In the genomic region with DNA sequence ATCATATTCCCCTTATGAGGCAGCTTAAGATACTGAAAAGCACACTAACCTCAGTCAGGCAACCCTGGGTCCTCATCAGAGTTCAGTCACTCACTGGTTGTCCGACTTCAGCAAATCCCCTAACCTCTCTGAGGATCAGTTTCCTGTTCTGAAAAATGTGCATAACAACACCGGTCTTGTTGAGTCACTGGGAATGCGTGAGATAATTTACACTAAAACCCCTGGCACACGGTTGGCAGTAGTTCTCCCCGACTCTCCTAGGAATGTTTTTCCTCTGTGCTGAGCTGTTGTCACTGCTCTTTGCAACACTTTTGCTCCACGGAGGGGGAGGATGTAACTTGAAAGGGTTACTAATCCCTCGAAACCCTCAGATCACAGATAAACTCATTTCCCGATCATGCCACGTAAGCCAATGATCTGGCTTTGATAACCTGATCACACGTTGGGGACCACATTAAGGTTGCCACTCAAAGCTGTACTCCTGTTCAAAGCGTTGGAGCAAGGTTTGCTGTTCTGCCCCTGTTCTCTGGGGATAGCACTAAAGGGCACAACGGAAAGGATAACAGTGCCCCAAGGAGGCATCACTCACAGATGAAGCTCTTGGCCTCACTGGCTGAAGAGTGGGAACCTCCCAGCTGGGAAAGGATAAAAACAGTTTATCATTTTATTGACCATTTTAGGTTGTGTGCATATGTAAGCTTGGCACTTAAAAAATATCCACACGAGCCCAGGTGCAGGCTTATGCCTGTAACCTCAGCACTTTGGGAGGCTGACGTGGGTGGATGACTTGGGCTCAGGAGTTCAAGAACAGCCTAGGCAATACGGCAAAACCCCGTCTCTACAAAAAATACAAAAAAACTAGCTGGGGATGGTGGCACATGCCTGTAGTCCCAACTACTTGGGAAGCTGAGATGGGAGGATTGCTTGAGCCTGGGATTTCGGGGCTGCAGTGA, we compare ENCODE assay signal across 13 cellular contexts. TPM values are rescaled to one million over a fixed set of nuclear protein-coding genes. Genes with fewer than 3 reads are reported as not detected.
A peak's percentile ranks its signal among the peaks of the same experiment; 100 is the strongest.
DNase-seq lines count a peak whose midpoint lies in the region; ATAC-seq and TF ChIP-seq lines count a peak whose summit lies in the region.
"Had no signal": no experiment of that assay in that cellular context is flagged by ENCODE, and none has a peak within 500 bp of the region (broad histone marks: within the 10 kb centered on the region; RNA-seq: fewer than 3 reads in every experiment).

No MANE protein-coding gene starts in this region.

- H3K4me1 ChIP-seq in transverse colon (peaks cover 0 to 15% (median 3%) of the 10 kb centered on the region in 4 donors), SJCRH30 (no peaks in the 10 kb centered on the region)
- H3K4me1 ChIP-seq: breast epithelium had no signal

- H3K9me3 ChIP-seq in transverse colon: no peaks in the 10 kb centered on the region
- H3K9me3 ChIP-seq in SJCRH30 (replicated peaks): no peaks in the 10 kb centered on the region
- H3K9me3 ChIP-seq: breast epithelium, ovary had no signal

- peak; percentile 21 for DNase-seq in NCI-H82 (lab: John Stamatoyannopoulos, UW)
- DNase-seq in NCI-H82 treated with DMSO at 0.1 percent for 48 hours (lab: John Stamatoyannopoulos, UW; ENCODE audit: unreplicated experiment): no peak
- DNase-seq in activated T-cell treated with anti-CD3 and anti-CD28 coated beads for 4 hours: peak; percentile 50
- peak; percentile 27 for DNase-seq in fibroblast of villous mesenchyme (ENCODE audit: low read depth)
- DNase-seq in stimulated activated effector memory CD8-positive, alpha-beta T cell treated with anti-CD3 and anti-CD28 coated beads, Interleukin-12 subunit alpha, Interleukin-12 subunit beta, amount 100 ng/mL, for 72 hours (ENCODE audit: low spot score in 2 of 2): peak in 1 of 2 donors; percentile 88
- no peak for DNase-seq in transverse colon
- DNase-seq in SJCRH30: no peak
- DNase-seq: NCI-H1694 had no signal

- H3K9me3 Mint-ChIP-seq in stimulated activated effector memory CD8-positive, alpha-beta T cell treated with anti-CD3 and anti-CD28 coated beads, Interleukin-12 subunit alpha, Interleukin-12 subunit beta, amount 100 ng/mL, for 72 hours: no peaks in the 10 kb centered on the region

- H3K36me3 ChIP-seq in transverse colon (no peaks in the 10 kb centered on the region), SJCRH30 (no peaks in the 10 kb centered on the region)
- H3K36me3 ChIP-seq: breast epithelium, ovary had no signal

- peaks cover 18% of the 10 kb centered on the region for H3K36me3 Mint-ChIP-seq in stimulated activated effector memory CD8-positive, alpha-beta T cell treated with anti-CD3 and anti-CD28 coated beads, Interleukin-12 subunit alpha, Interleukin-12 subunit beta, amount 100 ng/mL, for 72 hours

- H3K27ac ChIP-seq in transverse colon: no peak overlapping the region
- H3K27ac ChIP-seq in SJCRH30: no peak overlapping the region
- H3K27ac ChIP-seq: 22Rv1, breast epithelium, ovary, SK-N-MC had no signal

- TF ChIP-seq CTCF in fibroblast of villous mesenchyme (IDR thresholded peaks at IDR 0.05; ENCODE audit: insufficient read depth, low read depth, low read length) (no peak), transverse colon (IDR thresholded peaks at IDR 0.05) (no peak)

- in situ Hi-C loops in transverse colon (cut with MboI; ENCODE audit: low pct_ligation_motif_present in 1 of 4, low pct_unique_long_range_greater_than_20kb in 1 of 4, low sequenced_read_pairs in 3 of 4): loop anchor here in 2 of 4 donors (10.0 kb wide), 1 partner anchor 69 kb away; no protein-coding TSS in a partner anchor

- intact Hi-C loops in transverse colon (cut with DNase I; ENCODE audit: low total_unique reads): no loop called here

- peak overlapping the region; percentile 64 for H3K4me3 Mint-ChIP-seq in stimulated activated effector memory CD8-positive, alpha-beta T cell treated with anti-CD3 and anti-CD28 coated beads, Interleukin-12 subunit alpha, Interleukin-12 subunit beta, amount 100 ng/mL, for 72 hours

- ATAC-seq in stimulated activated effector memory CD8-positive, alpha-beta T cell treated with anti-CD3 and anti-CD28 coated beads, Interleukin-12 subunit alpha, Interleukin-12 subunit beta, amount 100 ng/mL, for 72 hours: peak; percentile 88
- no peak for ATAC-seq in GM21381 (IDR thresholded peaks at IDR 0.05; ENCODE audit: unreplicated experiment)

- TF ChIP-seq POLR2A in transverse colon (IDR thresholded peaks at IDR 0.05): no peak

- 59 to 82% methylated on average over 6 to 17 of the region's 17 CpGs for WGBS in transverse colon (ENCODE audit: low coverage in 1 of 2), 2 donors

- H3K27me3 ChIP-seq in transverse colon (peaks cover 12% of the 10 kb centered on the region), SJCRH30 (no peaks in the 10 kb centered on the region)
- H3K27me3 ChIP-seq: ovary had no signal

- no peak for TF ChIP-seq EP300 in transverse colon (IDR thresholded peaks at IDR 0.05; ENCODE audit: low read depth)

- H3K27ac Mint-ChIP-seq in stimulated activated effector memory CD8-positive, alpha-beta T cell treated with anti-CD3 and anti-CD28 coated beads, Interleukin-12 subunit alpha, Interleukin-12 subunit beta, amount 100 ng/mL, for 72 hours: peak overlapping the region; percentile 93

- H3K4me3 ChIP-seq in fibroblast of villous mesenchyme (ENCODE audit: low read depth, low read length) (no peak overlapping the region), transverse colon (no peak overlapping the region), SJCRH30 (no peak overlapping the region)
- H3K4me3 ChIP-seq: breast epithelium, ovary, SK-N-MC had no signal

- H3K4me1 Mint-ChIP-seq in stimulated activated effector memory CD8-positive, alpha-beta T cell treated with anti-CD3 and anti-CD28 coated beads, Interleukin-12 subunit alpha, Interleukin-12 subunit beta, amount 100 ng/mL, for 72 hours: peaks cover 68% of the 10 kb centered on the region

RNA-seq across cellular contexts. Expression of a gene that starts 5.0 kb away (rescaled TPM):
- total RNA-seq in fibroblast of villous mesenchyme: 29.6 and 47.5 TPM in 2 replicates
- total RNA-seq in transverse colon: 10 to 100 TPM; 45.0 to 80.7 (median 64.7) TPM
- total RNA-seq in SJCRH30 (2014; rRNA removed; shearing (Covaris generic)): 59.8 and 60.6 TPM in 2 replicates

RNA-seq across cellular contexts. Expression of a gene that starts 21.6 kb away (rescaled TPM):
- total RNA-seq in fibroblast of villous mesenchyme (under 0.01 TPM in 1 of 2 replicates, not detected in the other), transverse colon (1 to 10 TPM in 1 of 4 donors, under 1 TPM in 1, not detected in 2; 0.79 to 1.1 TPM)
- total RNA-seq in SJCRH30 (2014; rRNA removed; shearing (Covaris generic)): not detected in 2 replicates

Comparison
In these comparisons a context has a peak if more than half of its experiments do, and no peak if none do; other contexts are left out.
1. DNase-seq: peak in NCI-H82 (single experiment), activated T-cell treated with anti-CD3 and anti-CD28 coated beads for 4 hours (single experiment) and fibroblast of villous mesenchyme (single experiment); none in NCI-H82 treated with DMSO at 0.1 percent for 48 hours (single experiment), transverse colon (single experiment) and SJCRH30 (0 of 2).